ENCODE assay signal across 16 cellular contexts in genomic region chr13:100552755-100553154, GRCh38.
"Had no signal": no experiment of that assay in that cellular context is flagged by ENCODE, and none has a peak within 500 bp of the region (broad histone marks: within the 10 kb centered on the region; RNA-seq: fewer than 3 reads in every experiment).

No MANE protein-coding gene starts in this region.

- H3K36me3 ChIP-seq: colonic mucosa, pancreas, uterus had no signal

- H2AFZ ChIP-seq: hepatocyte had no signal

- DNase-seq: colonic mucosa; effector CD4-positive, alpha-beta T cell; foreskin melanocyte; head of caudate nucleus; kidney glomerular epithelial cell; mammary epithelial cell; mucosa of descending colon; naive thymus-derived CD8-positive, alpha-beta T cell; nucleus accumbens; pancreas; right cardiac atrium; small intestine; stimulated activated CD4-positive, alpha-beta T cell treated with anti-CD3 and anti-CD28 coated beads, Interleukin-2, amount 100 ng/mL, for 48 hours; stimulated activated naive CD4-positive, alpha-beta T cell treated with Interleukin-2 at 50 U/mL for 16 hours; uterus had no signal

- H3K27ac ChIP-seq: colonic mucosa, hepatocyte, pancreas, uterus had no signal

- H3K27me3 ChIP-seq: colonic mucosa, hepatocyte, pancreas, uterus had no signal

- H3K9me3 ChIP-seq: colonic mucosa, mucosa of descending colon, pancreas, uterus had no signal

- H3K4me3 ChIP-seq: colonic mucosa, hepatocyte, mucosa of descending colon, pancreas, uterus had no signal

- H3K4me1 ChIP-seq: colonic mucosa, uterus had no signal

- H3K4me2 ChIP-seq: hepatocyte had no signal
